In the genomic region with DNA sequence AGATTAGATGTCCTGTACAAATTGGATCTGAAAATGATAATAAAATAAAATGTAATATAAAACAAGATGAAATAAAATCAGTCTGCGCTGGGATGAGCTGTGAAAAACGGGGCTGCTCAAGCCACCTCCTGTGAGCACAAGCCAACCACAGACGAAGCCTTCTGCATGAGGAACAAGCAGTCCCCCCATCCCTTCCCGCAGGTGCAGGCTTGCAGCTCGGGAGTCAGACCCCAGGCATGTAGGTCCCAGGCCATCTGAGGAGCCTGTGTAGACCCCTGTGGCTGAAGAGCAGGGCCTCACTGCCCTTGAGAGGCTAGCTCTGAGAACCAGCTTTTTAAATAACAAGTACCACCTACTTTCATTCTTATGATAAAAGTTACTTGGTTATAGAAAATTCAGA, we compare ENCODE assay signal across 1 cellular context.
TF ChIP-seq lines count a peak whose summit lies in the region.

No MANE protein-coding gene starts in this region.

TF ChIP-seq in IMR-90, 13 proteins besides CTCF, POLR2A, EP300 and RAD21 (continued from another document):
- TF ChIP-seq, protein P1, sequence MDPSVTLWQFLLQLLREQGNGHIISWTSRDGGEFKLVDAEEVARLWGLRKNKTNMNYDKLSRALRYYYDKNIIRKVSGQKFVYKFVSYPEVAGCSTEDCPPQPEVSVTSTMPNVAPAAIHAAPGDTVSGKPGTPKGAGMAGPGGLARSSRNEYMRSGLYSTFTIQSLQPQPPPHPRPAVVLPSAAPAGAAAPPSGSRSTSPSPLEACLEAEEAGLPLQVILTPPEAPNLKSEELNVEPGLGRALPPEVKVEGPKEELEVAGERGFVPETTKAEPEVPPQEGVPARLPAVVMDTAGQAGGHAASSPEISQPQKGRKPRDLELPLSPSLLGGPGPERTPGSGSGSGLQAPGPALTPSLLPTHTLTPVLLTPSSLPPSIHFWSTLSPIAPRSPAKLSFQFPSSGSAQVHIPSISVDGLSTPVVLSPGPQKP (IDR thresholded peaks at IDR 0.05; ENCODE audit: borderline replicate concordance, low read depth, low read length) = no peak
- TF ChIP-seq MAZ (IDR thresholded peaks at IDR 0.05; ENCODE audit: borderline replicate concordance, low read depth, low read length) (no peak), NFE2L2 (IDR thresholded peaks at IDR 0.05; ENCODE audit: low read depth, low read length) (no peak), SMC3 (IDR thresholded peaks at IDR 0.05; ENCODE audit: low read depth, low read length) (no peak), FOS (IDR thresholded peaks at IDR 0.05; ENCODE audit: low read depth, low read length) (no peak)
